10 cellular contexts compared by ENCODE assay signal in genomic region chr6:157229219-157229607, GRCh38.
DNase-seq lines count a peak whose midpoint lies in the region; ATAC-seq and TF ChIP-seq lines count a peak whose summit lies in the region.
"Had no signal": no experiment of that assay in that cellular context is flagged by ENCODE, and none has a peak within 500 bp of the region (broad histone marks: within the 10 kb centered on the region; RNA-seq: fewer than 3 reads in every experiment).

No MANE protein-coding gene starts in this region.

- 93 to 94% methylated on average over 7 of the region's 7 CpGs for WGBS in heart right ventricle, 2 donors
- WGBS in aorta, 2 donors: 91 to 94% methylated on average over 7 of the region's 7 CpGs

- TF ChIP-seq CTCF in right atrium auricular region (IDR thresholded peaks at IDR 0.05) (no peak), heart right ventricle (IDR thresholded peaks at IDR 0.05) (no peak), tibial artery (IDR thresholded peaks at IDR 0.05) (no peak), WERI-Rb-1 (IDR thresholded peaks at IDR 0.05; ENCODE audit: low read depth, low read length) (no peak)

- H3K4me3 ChIP-seq in right atrium auricular region: no peak overlapping the region
- no peak overlapping the region for H3K4me3 ChIP-seq in heart right ventricle
- no peak overlapping the region for H3K4me3 ChIP-seq in tibial artery
- H3K4me3 ChIP-seq in WERI-Rb-1 (ENCODE audit: low read depth, low read length): no peak overlapping the region
- no peak overlapping the region for H3K4me3 ChIP-seq in aorta (ENCODE audit: low read length in 2 of 2)
- H3K4me3 ChIP-seq: suprapubic skin had no signal

- H3K27me3 ChIP-seq in right atrium auricular region (no peaks in the 10 kb centered on the region), heart right ventricle (no peaks in the 10 kb centered on the region), tibial artery (no peaks in the 10 kb centered on the region), WERI-Rb-1 (ENCODE audit: insufficient read depth, low read depth, severe bottlenecking) (no peaks in the 10 kb centered on the region), aorta (ENCODE audit: control insufficient read depth in 1 of 2, insufficient read depth in 2 of 2, low read length in 1 of 2) (no peaks in the 10 kb centered on the region)

- intact Hi-C loops in heart right ventricle (cut with DNase I) (loop anchor here in 5 of 10 donors (5.0 to 10.0 kb wide), 2 partner anchors 43 to 46 kb away; no protein-coding TSS in a partner anchor), tibial artery (cut with DNase I; ENCODE audit: low total_unique reads) (no loop called here), aorta (cut with DNase I) (no loop called here)

- H3K36me3 ChIP-seq in right atrium auricular region (no peaks in the 10 kb centered on the region), heart right ventricle (no peaks in the 10 kb centered on the region), tibial artery (no peaks in the 10 kb centered on the region), WERI-Rb-1 (no peaks in the 10 kb centered on the region), aorta (ENCODE audit: control insufficient read depth in 1 of 2, insufficient read depth in 2 of 2, low read length in 1 of 2) (no peaks in the 10 kb centered on the region)
- H3K36me3 ChIP-seq: suprapubic skin had no signal

- ATAC-seq in heart right ventricle (no peak), HG02884 (IDR thresholded peaks at IDR 0.05; ENCODE audit: unreplicated experiment) (no peak), aorta (ENCODE audit: low FRiP score) (no peak)

- no peaks in the 10 kb centered on the region for H3K9me3 ChIP-seq in right atrium auricular region
- H3K9me3 ChIP-seq in heart right ventricle: no peaks in the 10 kb centered on the region
- no peaks in the 10 kb centered on the region for H3K9me3 ChIP-seq in tibial artery
- no peaks in the 10 kb centered on the region for H3K9me3 ChIP-seq in WERI-Rb-1 (ENCODE audit: severe bottlenecking)
- no peaks in the 10 kb centered on the region for H3K9me3 ChIP-seq in aorta (ENCODE audit: control insufficient read depth, low read length)
- H3K9me3 ChIP-seq: suprapubic skin had no signal

- peak; percentile 4 for DNase-seq in right atrium auricular region (ENCODE audit: low spot score)
- no peak for DNase-seq in heart right ventricle
- peak; percentile 98 for DNase-seq in NCI-H146 treated with DMSO at 0.1 percent for 48 hours (lab: John Stamatoyannopoulos, UW; ENCODE audit: unreplicated experiment)
- peak in 1 of 2 donors; percentile 43 for DNase-seq in tibial artery
- DNase-seq in WERI-Rb-1: no peak
- DNase-seq in aorta: no peak
- DNase-seq: CD8-positive, alpha-beta memory T cell had no signal

- H3K4me1 ChIP-seq in right atrium auricular region: peaks cover 0 to 29% of the 10 kb centered on the region in 2 donors
- H3K4me1 ChIP-seq in heart right ventricle: peaks cover 0 to 37% (median 13%) of the 10 kb centered on the region in 9 donors
- peaks cover 0 to 76% (median 55%) of the 10 kb centered on the region in 4 donors for H3K4me1 ChIP-seq in tibial artery
- peaks cover 0 to 2% of the 10 kb centered on the region in 2 donors for H3K4me1 ChIP-seq in aorta (ENCODE audit: control insufficient read depth in 1 of 2, insufficient read depth in 2 of 2, low read length in 2 of 2)

- no peak overlapping the region for H3K27ac ChIP-seq in right atrium auricular region
- H3K27ac ChIP-seq in heart right ventricle: no peak overlapping the region
- peak overlapping the region; percentile 25 for H3K27ac ChIP-seq in angular gyrus (ENCODE audit: low read depth, low read length)
- peak overlapping the region; percentile 50 to 63 for H3K27ac ChIP-seq in tibial artery
- H3K27ac ChIP-seq in WERI-Rb-1: no peak overlapping the region
- H3K27ac ChIP-seq in aorta (ENCODE audit: low read depth in 1 of 2, low read length in 2 of 2): peak overlapping the region in 1 of 2 donors; percentile 15
- H3K27ac ChIP-seq: suprapubic skin had no signal

Comparison
In these comparisons a context has a peak if more than half of its experiments do, and no peak if none do; other contexts are left out.
1. DNase-seq: peak in right atrium auricular region (single experiment) and NCI-H146 treated with DMSO at 0.1 percent for 48 hours (single experiment); none in heart right ventricle (0 of 2), WERI-Rb-1 (single experiment) and aorta (0 of 2).
2. H3K27ac ChIP-seq: peak in angular gyrus (single experiment) and tibial artery (2 of 2); none in right atrium auricular region (0 of 2), heart right ventricle (0 of 10) and WERI-Rb-1 (single experiment).